In genomic region chr6:24951831-24952299, GRCh38 we compare ENCODE assay signal across 9 cellular contexts.
DNase-seq lines count a peak whose midpoint lies in the region; ATAC-seq lines count a peak whose summit lies in the region.
"Had no signal": no experiment of that assay in that cellular context is flagged by ENCODE, and none has a peak within 500 bp of the region (broad histone marks: within the 10 kb centered on the region; RNA-seq: fewer than 3 reads in every experiment).

No MANE protein-coding gene starts in this region.

- peak overlapping the region; percentile 46 for H3K4me3 Mint-ChIP-seq in activated T-cell treated with anti-CD3 and anti-CD28 coated beads, Interleukin-2, amount 50 U/mL, for 24 hours
- H3K4me3 Mint-ChIP-seq in stimulated activated memory B cell treated with anti-CD40 and anti-IgM and Interleukin-4, amounts not matched to agents 10 μg/mL and 1 μg/mL and 100 μg/mL, for 72 hours = peak overlapping the region; percentile 45

- H3K9me3 Mint-ChIP-seq in activated T-cell treated with anti-CD3 and anti-CD28 coated beads, Interleukin-2, amount 50 U/mL, for 24 hours = peaks cover 6% of the 10 kb centered on the region
- peaks cover 3% of the 10 kb centered on the region for H3K9me3 Mint-ChIP-seq in stimulated activated memory B cell treated with anti-CD40 and anti-IgM and Interleukin-4, amounts not matched to agents 10 μg/mL and 1 μg/mL and 100 μg/mL, for 72 hours

- peaks cover 85% of the 10 kb centered on the region for H3K4me1 Mint-ChIP-seq in activated T-cell treated with anti-CD3 and anti-CD28 coated beads, Interleukin-2, amount 50 U/mL, for 24 hours (ENCODE audit: low read depth)
- H3K4me1 Mint-ChIP-seq in stimulated activated memory B cell treated with anti-CD40 and anti-IgM and Interleukin-4, amounts not matched to agents 10 μg/mL and 1 μg/mL and 100 μg/mL, for 72 hours = peaks cover 83% of the 10 kb centered on the region

- ATAC-seq in stimulated activated memory B cell treated with anti-CD40 and anti-IgM and Interleukin-4, amounts not matched to agents 10 μg/mL and 1 μg/mL and 100 μg/mL, for 72 hours = peak; percentile 70
- ATAC-seq in GM19324 (IDR thresholded peaks at IDR 0.05; ENCODE audit: low FRiP score, unreplicated experiment) = no peak

- no peak for DNase-seq in activated T-cell treated with anti-CD3 and anti-CD28 coated beads, Interleukin-2, amount 50 U/mL, for 24 hours
- DNase-seq in activated T-cell treated with anti-CD3 and anti-CD28 coated beads for 4 hours (no peak), RPMI8226 (peak; percentile 73), amniotic epithelial cell (ENCODE audit: low read depth) (peak; percentile 14), NCI-H774 (lab: John Stamatoyannopoulos, UW) (no peak), kidney glomerular epithelial cell (lab: John Stamatoyannopoulos, UW) (no peak)
- DNase-seq: NCI-H446 treated with DMSO at 0.1 percent for 48 hours had no signal

- no peaks in the 10 kb centered on the region for H3K27me3 Mint-ChIP-seq in activated T-cell treated with anti-CD3 and anti-CD28 coated beads, Interleukin-2, amount 50 U/mL, for 24 hours
- H3K27me3 Mint-ChIP-seq in stimulated activated memory B cell treated with anti-CD40 and anti-IgM and Interleukin-4, amounts not matched to agents 10 μg/mL and 1 μg/mL and 100 μg/mL, for 72 hours = no peaks in the 10 kb centered on the region

- peak overlapping the region; percentile 48 for H3K27ac Mint-ChIP-seq in activated T-cell treated with anti-CD3 and anti-CD28 coated beads, Interleukin-2, amount 50 U/mL, for 24 hours
- H3K27ac Mint-ChIP-seq in stimulated activated memory B cell treated with anti-CD40 and anti-IgM and Interleukin-4, amounts not matched to agents 10 μg/mL and 1 μg/mL and 100 μg/mL, for 72 hours = peak overlapping the region; percentile 96

- peaks cover 8% of the 10 kb centered on the region for H3K36me3 Mint-ChIP-seq in activated T-cell treated with anti-CD3 and anti-CD28 coated beads, Interleukin-2, amount 50 U/mL, for 24 hours (ENCODE audit: low read depth)
- peaks cover 18% of the 10 kb centered on the region for H3K36me3 Mint-ChIP-seq in stimulated activated memory B cell treated with anti-CD40 and anti-IgM and Interleukin-4, amounts not matched to agents 10 μg/mL and 1 μg/mL and 100 μg/mL, for 72 hours

Comparison
In these comparisons a context has a peak if more than half of its experiments do, and no peak if none do; other contexts are left out.
1. DNase-seq: peak in RPMI8226 (single experiment) and amniotic epithelial cell (single experiment); none in activated T-cell treated with anti-CD3 and anti-CD28 coated beads, Interleukin-2, amount 50 U/mL, for 24 hours (single experiment), activated T-cell treated with anti-CD3 and anti-CD28 coated beads for 4 hours (single experiment), NCI-H774 (single experiment) and kidney glomerular epithelial cell (single experiment).